20 cellular contexts compared by ENCODE assay signal in the genomic region with DNA sequence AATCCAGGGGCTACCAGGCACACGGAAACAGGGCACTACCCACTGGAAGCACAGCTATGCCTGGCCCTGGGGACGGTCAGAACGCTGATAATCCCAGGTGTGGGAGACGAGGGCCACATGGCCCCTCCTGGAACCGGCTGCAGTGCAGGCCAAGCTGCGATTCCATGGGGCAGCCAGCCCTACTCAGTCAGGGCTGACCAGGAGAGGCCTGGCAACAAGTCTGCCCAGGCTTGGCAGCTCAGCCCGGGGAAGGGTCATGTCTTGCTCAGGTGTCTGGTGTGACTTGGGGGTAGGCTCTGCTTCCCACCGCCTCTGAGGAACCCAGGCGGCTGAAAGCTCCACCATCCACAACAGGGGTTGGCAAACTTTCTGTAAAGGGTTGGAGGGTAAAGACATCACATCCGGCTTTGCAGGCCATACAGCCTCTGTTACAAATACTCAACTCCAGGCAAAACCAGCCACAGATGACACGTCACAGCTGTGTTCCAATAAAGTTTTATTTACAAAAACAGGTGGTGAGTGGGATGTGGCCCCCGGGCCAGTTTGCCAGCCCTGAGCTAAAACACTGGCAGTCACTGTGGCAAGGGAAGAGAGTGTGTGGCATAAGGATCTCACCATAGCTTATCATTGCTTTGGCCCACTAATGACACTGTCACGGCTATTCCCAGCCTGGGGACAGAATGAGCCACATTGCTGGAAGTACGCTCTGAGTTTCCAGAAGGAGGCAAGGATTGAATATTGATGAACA.
DNase-seq lines count a peak whose midpoint lies in the region; ATAC-seq and TF ChIP-seq lines count a peak whose summit lies in the region.
"Had no signal": no experiment of that assay in that cellular context is flagged by ENCODE, and none has a peak within 500 bp of the region (broad histone marks: within the 10 kb centered on the region; RNA-seq: fewer than 3 reads in every experiment).

No MANE protein-coding gene starts in this region.

- H3K36me3 ChIP-seq in left lung: no peaks in the 10 kb centered on the region
- H3K36me3 ChIP-seq: ovary, WERI-Rb-1 had no signal

- H3K27me3 Mint-ChIP-seq in activated T-cell treated with anti-CD3 and anti-CD28 coated beads, Interleukin-2, amount 50 U/mL, for 24 hours: no peaks in the 10 kb centered on the region
- H3K27me3 Mint-ChIP-seq in chondrocyte (ENCODE audit: low read depth) (no peaks in the 10 kb centered on the region), type B pancreatic cell (no peaks in the 10 kb centered on the region)
- H3K27me3 Mint-ChIP-seq: activated CD4-positive, alpha-beta memory T cell treated with anti-CD3 and anti-CD28 coated beads, Interleukin-2, amount 10 ng/mL, durations not matched to agents 7 days and 5 days had no signal

- H3K9me3 Mint-ChIP-seq in activated T-cell treated with anti-CD3 and anti-CD28 coated beads, Interleukin-2, amount 50 U/mL, for 24 hours: no peaks in the 10 kb centered on the region
- H3K9me3 Mint-ChIP-seq in chondrocyte (ENCODE audit: low read depth): no peaks in the 10 kb centered on the region
- H3K9me3 Mint-ChIP-seq in type B pancreatic cell: no peaks in the 10 kb centered on the region
- H3K9me3 Mint-ChIP-seq: activated CD4-positive, alpha-beta memory T cell treated with anti-CD3 and anti-CD28 coated beads, Interleukin-2, amount 10 ng/mL, durations not matched to agents 7 days and 5 days; activated T-helper 2 cell treated with anti-CD3 and anti-CD28 coated beads, Interferon-gamma antibody, Interleukin-2, Interleukin-4, amounts not matched to agents 10 μg/mL and 5 μg/mL and 100 μg/mL, durations not matched to agents 14 hours and 24 hours and 36 hours; T-helper 1 cell treated with Interleukin-12 subunit alpha and Interleukin-12 subunit beta and Interleukin-4 antibody, amounts not matched to agents 30 μg/mL and 1 μg/mL, for 36 hours had no signal

- H3K27ac Mint-ChIP-seq in activated T-cell treated with anti-CD3 and anti-CD28 coated beads, Interleukin-2, amount 50 U/mL, for 24 hours: no peak overlapping the region
- no peak overlapping the region for H3K27ac Mint-ChIP-seq in chondrocyte (ENCODE audit: unreplicated experiment)
- H3K27ac Mint-ChIP-seq in type B pancreatic cell: no peak overlapping the region
- H3K27ac Mint-ChIP-seq: activated CD4-positive, alpha-beta memory T cell treated with anti-CD3 and anti-CD28 coated beads, Interleukin-2, amount 10 ng/mL, durations not matched to agents 7 days and 5 days; activated T-helper 2 cell treated with anti-CD3 and anti-CD28 coated beads, Interferon-gamma antibody, Interleukin-2, Interleukin-4, amounts not matched to agents 10 μg/mL and 5 μg/mL and 100 μg/mL, durations not matched to agents 14 hours and 24 hours and 36 hours; T-helper 1 cell treated with Interleukin-12 subunit alpha and Interleukin-12 subunit beta and Interleukin-4 antibody, amounts not matched to agents 30 μg/mL and 1 μg/mL, for 36 hours had no signal

- intact Hi-C loops in left lung (cut with DNase I): no loop called here

- H3K4me3 Mint-ChIP-seq in activated T-cell treated with anti-CD3 and anti-CD28 coated beads, Interleukin-2, amount 50 U/mL, for 24 hours: no peak overlapping the region
- H3K4me3 Mint-ChIP-seq in chondrocyte (ENCODE audit: unreplicated experiment) (no peak overlapping the region), type B pancreatic cell (no peak overlapping the region)
- H3K4me3 Mint-ChIP-seq: activated CD4-positive, alpha-beta memory T cell treated with anti-CD3 and anti-CD28 coated beads, Interleukin-2, amount 10 ng/mL, durations not matched to agents 7 days and 5 days; T-helper 1 cell treated with Interleukin-12 subunit alpha and Interleukin-12 subunit beta and Interleukin-4 antibody, amounts not matched to agents 30 μg/mL and 1 μg/mL, for 36 hours had no signal

- H3K4me3 ChIP-seq in left lung: no peak overlapping the region
- H3K4me3 ChIP-seq: ovary had no signal

- peak; percentile 20 for DNase-seq in activated T-cell treated with anti-CD3 and anti-CD28 coated beads, Interleukin-2, amount 50 U/mL, for 24 hours
- no peak for DNase-seq in activated T-cell treated with anti-CD3 and anti-CD28 coated beads for 4 hours
- peak; percentile 64 for DNase-seq in chondrocyte (ENCODE audit: low spot score)
- peak; percentile 20 to 54 for DNase-seq in left lung
- DNase-seq in type B pancreatic cell (ENCODE audit: extremely low spot score, unreplicated experiment): peak; percentile 39
- no peak for DNase-seq in amygdala (lab: John Stamatoyannopoulos, UW)
- DNase-seq in NCI-H748 treated with DMSO at 0.1 percent for 48 hours (lab: John Stamatoyannopoulos, UW): no peak
- DNase-seq: activated CD4-positive, alpha-beta memory T cell treated with anti-CD3 and anti-CD28 coated beads, Interleukin-2, amount 10 ng/mL, durations not matched to agents 7 days and 5 days; HCEC 1CT; NCI-H2081; NCI-H510A treated with DMSO at 0.1 percent for 48 hours; SHP77 treated with DMSO at 0.1 percent for 48 hours; stimulated activated CD8-positive, alpha-beta memory T cell treated with anti-CD3 and anti-CD28 coated beads, Interleukin-4, amount 100 ng/mL, for 48 hours; substantia nigra had no signal

- H3K4me1 Mint-ChIP-seq in activated T-cell treated with anti-CD3 and anti-CD28 coated beads, Interleukin-2, amount 50 U/mL, for 24 hours (ENCODE audit: low read depth): peaks cover under 1% of the 10 kb centered on the region
- H3K4me1 Mint-ChIP-seq in chondrocyte (ENCODE audit: low read depth) (no peaks in the 10 kb centered on the region), type B pancreatic cell (ENCODE audit: unreplicated experiment) (peaks cover under 1% of the 10 kb centered on the region)

- H3K36me3 Mint-ChIP-seq in activated T-cell treated with anti-CD3 and anti-CD28 coated beads, Interleukin-2, amount 50 U/mL, for 24 hours (ENCODE audit: low read depth): peaks cover 4% of the 10 kb centered on the region
- H3K36me3 Mint-ChIP-seq in chondrocyte (ENCODE audit: low read depth) (no peaks in the 10 kb centered on the region), type B pancreatic cell (peaks cover 4% of the 10 kb centered on the region)

- no peaks in the 10 kb centered on the region for H3K9me3 ChIP-seq in left lung
- H3K9me3 ChIP-seq: ovary had no signal

- H3K27me3 ChIP-seq in left lung: no peaks in the 10 kb centered on the region
- H3K27me3 ChIP-seq: ovary had no signal

- H3K4me1 ChIP-seq in left lung: peaks cover 0 to 23% of the 10 kb centered on the region in 2 donors

- no peak overlapping the region for H3K27ac ChIP-seq in left lung
- H3K27ac ChIP-seq: C4-2B, ovary, WERI-Rb-1 had no signal

- TF ChIP-seq CTCF in chondrocyte (IDR thresholded peaks at IDR 0.05) (no peak), left lung (IDR thresholded peaks at IDR 0.05) (no peak), type B pancreatic cell (conservative IDR thresholded peaks at IDR 0.05) (no peak)

- ATAC-seq in left lung (no peak), HG03439 (IDR thresholded peaks at IDR 0.05; ENCODE audit: unreplicated experiment) (no peak)

Comparison
In these comparisons a context has a peak if more than half of its experiments do, and no peak if none do; other contexts are left out.
1. DNase-seq: peak in activated T-cell treated with anti-CD3 and anti-CD28 coated beads, Interleukin-2, amount 50 U/mL, for 24 hours (single experiment), chondrocyte (single experiment), left lung (2 of 2) and type B pancreatic cell (single experiment); none in activated T-cell treated with anti-CD3 and anti-CD28 coated beads for 4 hours (single experiment), amygdala (0 of 56) and NCI-H748 treated with DMSO at 0.1 percent for 48 hours (single experiment).